7 cellular contexts compared by ENCODE assay signal in the genomic region with DNA sequence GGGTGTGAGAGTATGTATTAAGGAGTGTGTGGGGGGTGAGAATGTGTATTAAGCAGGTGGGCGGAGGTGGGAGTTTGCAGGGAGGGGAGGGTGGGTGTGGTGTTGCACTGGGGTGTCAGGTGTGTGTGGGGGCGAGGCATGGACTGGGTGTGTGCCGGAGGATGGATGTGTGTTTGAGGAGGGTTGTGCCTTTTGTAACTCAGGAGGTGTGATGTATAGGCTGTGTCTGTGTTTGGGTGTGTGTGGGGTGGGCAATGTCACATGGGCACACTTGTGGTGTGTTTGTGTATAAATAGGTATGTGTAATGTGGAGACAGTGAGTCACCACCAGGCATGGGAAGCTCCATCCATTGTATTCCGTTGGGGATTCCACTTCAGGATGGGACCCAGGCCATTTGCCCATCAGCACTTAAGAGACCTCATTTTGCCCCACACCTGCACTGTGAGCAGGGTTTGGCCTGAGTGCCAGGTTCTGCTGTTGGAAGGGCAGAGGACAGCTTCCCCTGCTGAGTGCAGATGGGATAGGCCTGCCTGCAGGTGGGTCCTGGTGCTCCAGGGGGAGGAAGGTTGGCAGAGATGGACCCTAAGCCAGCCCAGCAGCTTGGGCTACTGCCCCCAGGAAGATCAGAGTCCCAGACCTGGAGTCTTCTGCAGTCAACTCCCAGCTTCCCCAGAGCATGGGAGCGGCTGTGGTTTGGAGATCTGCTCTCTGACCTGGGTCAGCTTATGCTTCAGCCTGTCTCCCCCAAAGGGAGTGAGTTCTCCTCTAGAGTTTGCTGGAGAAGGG. TPM values are rescaled to one million over a fixed set of nuclear protein-coding genes. Genes with fewer than 3 reads are reported as not detected.
DNase-seq lines count a peak whose midpoint lies in the region; ATAC-seq and TF ChIP-seq lines count a peak whose summit lies in the region.

No MANE protein-coding gene starts in this region.

- H3K4me3 ChIP-seq in HFF-Myc (replicated peaks; ENCODE audit: low read depth, low read length) (peak overlapping the region; percentile 95), iPS-11a (ENCODE audit: low read depth, low read length) (peak overlapping the region; percentile 47), Karpas-422 (ENCODE audit: low read length) (no peak overlapping the region)

- TF ChIP-seq CTCF in HFF-Myc (IDR thresholded peaks at IDR 0.05; ENCODE audit: low read depth, low read length, missing control alignments) = no peak

- H3K4me1 Mint-ChIP-seq in activated T-helper 2 cell treated with anti-CD3 and anti-CD28 coated beads, Interferon-gamma antibody, Interleukin-2, Interleukin-4, amounts not matched to agents 10 μg/mL and 5 μg/mL and 100 μg/mL, durations not matched to agents 14 hours and 24 hours and 36 hours (ENCODE audit: low read depth) = peaks cover 4% of the 10 kb centered on the region
- peaks cover 15% of the 10 kb centered on the region for H3K4me1 Mint-ChIP-seq in stimulated activated memory B cell treated with anti-CD40 and anti-IgM and Interleukin-4, amounts not matched to agents 10 μg/mL and 1 μg/mL and 100 μg/mL, for 72 hours

- intact Hi-C loops in activated T-helper 2 cell treated with anti-CD3 and anti-CD28 coated beads, Interferon-gamma antibody, Interleukin-2, Interleukin-4, amounts not matched to agents 10 μg/mL and 5 μg/mL and 100 μg/mL, durations not matched to agents 14 hours and 24 hours and 36 hours (cut with micrococcal nuclease) = no loop called here

- H3K9me3 ChIP-seq in Karpas-422 (ENCODE audit: low read length) = no peaks in the 10 kb centered on the region

- H3K27me3 Mint-ChIP-seq in activated T-helper 2 cell treated with anti-CD3 and anti-CD28 coated beads, Interferon-gamma antibody, Interleukin-2, Interleukin-4, amounts not matched to agents 10 μg/mL and 5 μg/mL and 100 μg/mL, durations not matched to agents 14 hours and 24 hours and 36 hours (ENCODE audit: low read depth) = peaks cover 52% of the 10 kb centered on the region
- peaks cover 87% of the 10 kb centered on the region for H3K27me3 Mint-ChIP-seq in stimulated activated memory B cell treated with anti-CD40 and anti-IgM and Interleukin-4, amounts not matched to agents 10 μg/mL and 1 μg/mL and 100 μg/mL, for 72 hours

- H4K20me1 ChIP-seq in Karpas-422 (ENCODE audit: insufficient read depth, low read depth, low read length) = 0 out of 2 replicates have a peak, but pooled peaks cover 3% of the 10 kb centered on the region

- no peak overlapping the region for H3K27ac Mint-ChIP-seq in activated T-helper 2 cell treated with anti-CD3 and anti-CD28 coated beads, Interferon-gamma antibody, Interleukin-2, Interleukin-4, amounts not matched to agents 10 μg/mL and 5 μg/mL and 100 μg/mL, durations not matched to agents 14 hours and 24 hours and 36 hours
- no peak overlapping the region for H3K27ac Mint-ChIP-seq in stimulated activated memory B cell treated with anti-CD40 and anti-IgM and Interleukin-4, amounts not matched to agents 10 μg/mL and 1 μg/mL and 100 μg/mL, for 72 hours

- no peak overlapping the region for H2AFZ ChIP-seq in Karpas-422 (ENCODE audit: low read length)

- H3K79me2 ChIP-seq in Karpas-422 (ENCODE audit: low read length) = no peaks in the 10 kb centered on the region

- H3K4me2 ChIP-seq in Karpas-422 (ENCODE audit: low read depth, low read length, poor library complexity, severe bottlenecking) = no peak overlapping the region

- no peaks in the 10 kb centered on the region for H3K36me3 Mint-ChIP-seq in activated T-helper 2 cell treated with anti-CD3 and anti-CD28 coated beads, Interferon-gamma antibody, Interleukin-2, Interleukin-4, amounts not matched to agents 10 μg/mL and 5 μg/mL and 100 μg/mL, durations not matched to agents 14 hours and 24 hours and 36 hours (ENCODE audit: low read depth)
- no peaks in the 10 kb centered on the region for H3K36me3 Mint-ChIP-seq in stimulated activated memory B cell treated with anti-CD40 and anti-IgM and Interleukin-4, amounts not matched to agents 10 μg/mL and 1 μg/mL and 100 μg/mL, for 72 hours

- H3K9ac ChIP-seq in Karpas-422 (ENCODE audit: low read length) = no peak overlapping the region

- DNase-seq in HFF-Myc (ENCODE audit: extremely low read depth, low read depth) = no peak
- DNase-seq in activated T-helper 2 cell treated with anti-CD3 and anti-CD28 coated beads, Interferon-gamma antibody, Interleukin-2, Interleukin-4, amounts not matched to agents 10 μg/mL and 5 μg/mL and 100 μg/mL, durations not matched to agents 14 hours and 24 hours and 36 hours (ENCODE audit: low spot score) = no peak
- no peak for DNase-seq in MV-4-11 (lab: John Stamatoyannopoulos, UW)
- no peak for DNase-seq in Karpas-422
- DNase-seq in cortex of kidney (lab: John Stamatoyannopoulos, UW) = no peak

- H3K27ac ChIP-seq in Karpas-422 (ENCODE audit: low read length) = no peak overlapping the region

- peak overlapping the region; percentile 30 for H3K4me3 Mint-ChIP-seq in activated T-helper 2 cell treated with anti-CD3 and anti-CD28 coated beads, Interferon-gamma antibody, Interleukin-2, Interleukin-4, amounts not matched to agents 10 μg/mL and 5 μg/mL and 100 μg/mL, durations not matched to agents 14 hours and 24 hours and 36 hours (ENCODE audit: low read depth)
- H3K4me3 Mint-ChIP-seq in stimulated activated memory B cell treated with anti-CD40 and anti-IgM and Interleukin-4, amounts not matched to agents 10 μg/mL and 1 μg/mL and 100 μg/mL, for 72 hours = peak overlapping the region; percentile 55

- H3K27me3 ChIP-seq in Karpas-422 (ENCODE audit: low read length) = no peaks in the 10 kb centered on the region

- no peaks in the 10 kb centered on the region for H3K9me3 Mint-ChIP-seq in activated T-helper 2 cell treated with anti-CD3 and anti-CD28 coated beads, Interferon-gamma antibody, Interleukin-2, Interleukin-4, amounts not matched to agents 10 μg/mL and 5 μg/mL and 100 μg/mL, durations not matched to agents 14 hours and 24 hours and 36 hours
- no peaks in the 10 kb centered on the region for H3K9me3 Mint-ChIP-seq in stimulated activated memory B cell treated with anti-CD40 and anti-IgM and Interleukin-4, amounts not matched to agents 10 μg/mL and 1 μg/mL and 100 μg/mL, for 72 hours

- H3K9me2 ChIP-seq in Karpas-422 (replicated peaks; ENCODE audit: insufficient read depth, low read length) = no peaks in the 10 kb centered on the region

- peaks cover 5% of the 10 kb centered on the region; the same call in 1 of the 2 replicates for H3K4me1 ChIP-seq in Karpas-422 (ENCODE audit: low read length)

- H3K36me3 ChIP-seq in Karpas-422 (ENCODE audit: insufficient read depth, low read length) = no peaks in the 10 kb centered on the region

- peak; percentile 29 for ATAC-seq in stimulated activated memory B cell treated with anti-CD40 and anti-IgM and Interleukin-4, amounts not matched to agents 10 μg/mL and 1 μg/mL and 100 μg/mL, for 72 hours

RNA-seq across cellular contexts. Expression of gene UNC5B, which starts 5.9 kb away (rescaled TPM):
- 0.07 TPM in 1 of 2 replicates, not detected in the other for total RNA-seq in activated T-helper 2 cell treated with anti-CD3 and anti-CD28 coated beads, Interferon-gamma antibody, Interleukin-2, Interleukin-4, amounts not matched to agents 10 μg/mL and 5 μg/mL and 100 μg/mL, durations not matched to agents 14 hours and 24 hours and 36 hours
- not detected in 2 replicates for total RNA-seq in Karpas-422 (2014; rRNA removed; shearing (Covaris generic); ENCODE audit: low replicate concordance)
